1 cellular context compared by ENCODE assay signal in the genomic region with DNA sequence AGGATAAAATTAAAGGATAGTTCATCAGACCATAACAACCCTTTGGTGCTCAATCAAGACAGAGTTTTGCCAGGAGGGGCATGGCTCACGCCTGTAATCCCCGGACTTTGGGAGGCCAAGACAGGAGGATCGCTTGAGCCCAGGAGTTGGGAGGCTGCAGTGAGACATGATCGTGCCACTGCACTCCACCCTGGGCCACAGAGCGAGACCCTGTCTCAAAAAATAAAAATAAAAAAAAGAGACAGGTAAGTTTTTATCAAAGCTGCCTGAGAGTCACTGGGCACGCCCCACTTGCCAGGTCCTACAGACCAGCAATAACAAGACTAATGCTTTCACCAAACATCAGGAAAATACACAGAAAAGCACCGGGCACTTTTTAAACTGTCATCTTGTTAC.
TF ChIP-seq lines count a peak whose summit lies in the region.

No MANE protein-coding gene starts in this region.

TF ChIP-seq in H1, 55 proteins besides CTCF, POLR2A, EP300 and RAD21:
- TF ChIP-seq ZNF274 (IDR thresholded peaks at IDR 0.05; ENCODE audit: borderline replicate concordance, extremely low read depth, low read length): no peak
- TF ChIP-seq MAX (IDR thresholded peaks at IDR 0.05): no peak
- TF ChIP-seq SP2 (IDR thresholded peaks at IDR 0.05; ENCODE audit: low read length): no peak
- no peak for TF ChIP-seq EGR1 (IDR thresholded peaks at IDR 0.05; ENCODE audit: borderline replicate concordance, low read depth, low read length)
- no peak for TF ChIP-seq BRCA1 (IDR thresholded peaks at IDR 0.05; ENCODE audit: low read depth, low read length)
- no peak for TF ChIP-seq CEBPB (IDR thresholded peaks at IDR 0.05; ENCODE audit: low read depth, low read length)
